Comparison of ENCODE assay signal across 8 cellular contexts in genomic region chr6:137697267-137697938, GRCh38.
A peak's percentile ranks its signal among the peaks of the same experiment; 100 is the strongest.
DNase-seq lines count a peak whose midpoint lies in the region; ATAC-seq and TF ChIP-seq lines count a peak whose summit lies in the region.

No MANE protein-coding gene starts in this region.

- H3K9me3 Mint-ChIP-seq in MCF 10A (ENCODE audit: unreplicated experiment), result no peaks in the 10 kb centered on the region
- H3K9me3 Mint-ChIP-seq in chondrocyte (ENCODE audit: low read depth), result no peaks in the 10 kb centered on the region

- TF ChIP-seq CTCF in MCF 10A (IDR thresholded peaks at IDR 0.05; ENCODE audit: unreplicated experiment), result no peak
- no peak for TF ChIP-seq CTCF in breast epithelium (IDR thresholded peaks at IDR 0.05)
- TF ChIP-seq CTCF in chondrocyte (IDR thresholded peaks at IDR 0.05), result peak; percentile 17
- peak in 1 of 4 experiments; percentile 8 for TF ChIP-seq CTCF in prostate gland (IDR thresholded peaks at IDR 0.05)

- H3K27me3 Mint-ChIP-seq in MCF 10A (ENCODE audit: insufficient read depth, unreplicated experiment) (no peaks in the 10 kb centered on the region), chondrocyte (ENCODE audit: low read depth) (no peaks in the 10 kb centered on the region)

- intact Hi-C loops in MCF 10A (cut with micrococcal nuclease) (no loop called here), breast epithelium (cut with DNase I; ENCODE audit: low total_unique reads) (loop anchor here (5.0 kb wide), 1 partner anchor 740 kb away; no protein-coding TSS in a partner anchor), prostate gland (cut with DNase I) (no loop called here)

- H3K27ac Mint-ChIP-seq in MCF 10A (ENCODE audit: low read depth, unreplicated experiment) (no peak overlapping the region), chondrocyte (ENCODE audit: unreplicated experiment) (peak overlapping the region; percentile 67)

- WGBS in prostate gland, result 39% methylated on average over 2 of the region's 2 CpGs

- H3K27me3 ChIP-seq in breast epithelium, result no peaks in the 10 kb centered on the region
- H3K27me3 ChIP-seq in prostate gland (replicated peaks; ENCODE audit: insufficient read depth), result no peaks in the 10 kb centered on the region

- H3K4me1 Mint-ChIP-seq in MCF 10A (ENCODE audit: insufficient read depth, unreplicated experiment) (no peaks in the 10 kb centered on the region), chondrocyte (ENCODE audit: low read depth) (peaks cover 23% of the 10 kb centered on the region)

- POLR2A ChIA-PET in MCF 10A (lab: Yijun Ruan, JAX), result interaction anchor here (0.8 to 1.2 kb wide), 4 partner anchors 9 to 400 kb away, joined by 3 to 4 read pairs (median 4); no protein-coding TSS in a partner anchor

- no peak for TF ChIP-seq POLR2A in breast epithelium (IDR thresholded peaks at IDR 0.05)
- TF ChIP-seq POLR2A in prostate gland (IDR thresholded peaks at IDR 0.05), result no peak

- CTCF ChIA-PET in MCF 10A (lab: Yijun Ruan, JAX), result interaction anchor here (0.6 to 2.4 kb wide), 11 partner anchors 7 to 309 kb away, joined by 3 to 10 read pairs (median 5); no protein-coding TSS in a partner anchor

- H3K4me3 ChIP-seq in breast epithelium (no peak overlapping the region), prostate gland (no peak overlapping the region)

- H3K36me3 ChIP-seq in breast epithelium (no peaks in the 10 kb centered on the region), prostate gland (no peaks in the 10 kb centered on the region)

- no peaks in the 10 kb centered on the region for H3K4me1 ChIP-seq in breast epithelium
- no peaks in the 10 kb centered on the region for H3K4me1 ChIP-seq in prostate gland (replicated peaks)

- H3K4me3 Mint-ChIP-seq in MCF 10A (ENCODE audit: unreplicated experiment) (no peak overlapping the region), chondrocyte (ENCODE audit: unreplicated experiment) (no peak overlapping the region)

- peak; percentile 85 for ATAC-seq in HG03354 (IDR thresholded peaks at IDR 0.05; ENCODE audit: poor library complexity, severe bottlenecking, unreplicated experiment)

- H3K9me3 ChIP-seq in breast epithelium (no peaks in the 10 kb centered on the region), prostate gland (no peaks in the 10 kb centered on the region)

- H3K27ac ChIP-seq in breast epithelium (no peak overlapping the region), prostate gland (no peak overlapping the region)

- DNase-seq in MCF 10A (ENCODE audit: unreplicated experiment) (peak; percentile 27), breast epithelium (ENCODE audit: low spot score in 2 of 2) (no peak), chondrocyte (ENCODE audit: low spot score) (no peak), myocyte (ENCODE audit: low read depth) (peak; percentile 74), prostate gland (ENCODE audit: low spot score) (no peak), NCI-H526 treated with DMSO at 0.1 percent for 48 hours (lab: John Stamatoyannopoulos, UW) (no peak)
- DNase-seq in effector CD8-positive, alpha-beta T cell (lab: John Stamatoyannopoulos, UW), result no peak

- no peaks in the 10 kb centered on the region for H3K36me3 Mint-ChIP-seq in MCF 10A (ENCODE audit: insufficient read depth, unreplicated experiment)
- H3K36me3 Mint-ChIP-seq in chondrocyte (ENCODE audit: low read depth), result no peaks in the 10 kb centered on the region

- no TSS peak for BruUV-seq in MCF 10A (replicated peaks; lab: Mats Ljungman, UMichigan)

Comparison
In these comparisons a context has a peak if more than half of its experiments do, and no peak if none do; other contexts are left out.
1. DNase-seq: peak in MCF 10A (single experiment) and myocyte (single experiment); none in breast epithelium (0 of 2), chondrocyte (single experiment), prostate gland (single experiment), NCI-H526 treated with DMSO at 0.1 percent for 48 hours (single experiment) and effector CD8-positive, alpha-beta T cell (single experiment).